8 cellular contexts compared by ENCODE assay signal in the genomic region with DNA sequence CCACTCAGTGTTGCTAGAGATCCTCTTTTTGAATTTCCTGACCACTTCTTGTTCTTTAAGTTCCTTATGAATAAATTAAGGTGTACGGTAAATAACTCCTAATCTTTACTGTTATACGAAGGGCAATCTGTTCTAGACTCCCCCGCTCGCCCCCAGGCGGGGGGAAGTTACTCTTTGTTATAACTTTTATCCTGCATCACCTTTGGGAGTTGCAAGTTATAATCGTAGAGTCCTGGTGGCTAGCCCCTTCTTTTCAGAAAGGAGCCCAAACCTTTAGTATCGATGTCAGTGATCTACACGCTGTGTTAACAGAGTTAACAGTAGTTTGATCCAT. TPM values are rescaled to one million over a fixed set of nuclear protein-coding genes. Genes with fewer than 3 reads are reported as not detected.
DNase-seq lines count a peak whose midpoint lies in the region; ATAC-seq, FAIRE-seq and TF ChIP-seq lines count a peak whose summit lies in the region.

No MANE protein-coding gene starts in this region.

- H3K36me3 ChIP-seq in BLaER1 treated with 17β-estradiol and CSF1 and Interleukin-3, amounts not matched to agents 10 nM and 100 nM, result peaks cover 0 to 3% (median 0%) of the 10 kb centered on the region in 11 experiments; a peak in 2 of 22 replicates
- H3K36me3 ChIP-seq in GM12878 (ENCODE audit: control insufficient read depth in 2 of 2, insufficient read depth in 2 of 2, low read length in 1 of 2), result no peaks in the 10 kb centered on the region
- H3K36me3 ChIP-seq in urinary bladder (ENCODE audit: insufficient read depth), result no peaks in the 10 kb centered on the region

- H3K79me2 ChIP-seq in GM12878 (ENCODE audit: control insufficient read depth, insufficient read depth, low read length), result peaks cover 10% of the 10 kb centered on the region

- peaks cover 0 to 4% (median 0%) of the 10 kb centered on the region in 11 experiments; a peak in 3 of 22 replicates for H3K9me3 ChIP-seq in BLaER1 treated with 17β-estradiol and CSF1 and Interleukin-3, amounts not matched to agents 10 nM and 100 nM (replicated peaks in 1 of 11)
- H3K9me3 ChIP-seq in GM12878 (replicated peaks; ENCODE audit: control insufficient read depth, insufficient read depth, low read length), result no peaks in the 10 kb centered on the region

- no peaks in the 10 kb centered on the region for H3K9me3 Mint-ChIP-seq in memory B cell

- H3K4me3 ChIP-seq in BLaER1 treated with 17β-estradiol and CSF1 and Interleukin-3, amounts not matched to agents 10 nM and 100 nM, result peak overlapping the region; percentile 63 to 84 (median 74)
- H3K4me3 ChIP-seq in GM12878, result peak overlapping the region; percentile 98
- peak overlapping the region; percentile 66 for H3K4me3 ChIP-seq in urinary bladder (ENCODE audit: low read depth, low read length)

- peaks cover 7 to 35% (median 14%) of the 10 kb centered on the region in 10 experiments; a peak in 14 of 20 replicates for H3K4me1 ChIP-seq in BLaER1 treated with 17β-estradiol and CSF1 and Interleukin-3, amounts not matched to agents 10 nM and 100 nM
- H3K4me1 ChIP-seq in GM12878 (ENCODE audit: control insufficient read depth, insufficient read depth, low read length) (no peaks in the 10 kb centered on the region), urinary bladder (ENCODE audit: insufficient read depth) (peaks cover 3% of the 10 kb centered on the region)

- peak overlapping the region; percentile 86 for H3K27ac Mint-ChIP-seq in memory B cell

- DNase-seq in GM12878 (ENCODE audit: low read depth, low spot score) (no peak), memory B cell (ENCODE audit: low spot score in 2 of 2) (no peak), RPMI8226 (no peak), NCI-H2171 treated with DMSO at 0.1 percent for 48 hours (lab: John Stamatoyannopoulos, UW) (no peak)

- WGBS in GM12878 (ENCODE audit: insufficient coverage, insufficient replicate concordance, low lambda C conversion rate, missing lambda C conversion rate), result 1% methylated on average over 8 of the region's 8 CpGs
- 12% methylated on average over 8 of the region's 8 CpGs for WGBS in urinary bladder

- peak overlapping the region; percentile 69 to 93 (median 80) for H3K4me2 ChIP-seq in BLaER1 treated with 17β-estradiol and CSF1 and Interleukin-3, amounts not matched to agents 10 nM and 100 nM
- peak overlapping the region; percentile 90 for H3K4me2 ChIP-seq in GM12878 (ENCODE audit: control insufficient read depth, insufficient read depth)

- SMC1A ChIA-PET in GM12878 (lab: Charles Lee; ENCODE audit: uncharacterized antibody, unreplicated experiment), result interaction anchor here (1.5 kb wide), 1 partner anchor 452 kb away, joined by 3 read pairs; no protein-coding TSS in a partner anchor

- H3K9ac ChIP-seq in BLaER1 treated with 17β-estradiol and CSF1 and Interleukin-3, amounts not matched to agents 10 nM and 100 nM, result peak overlapping the region; percentile 70 to 89 (median 78)
- peak overlapping the region; percentile 72 for H3K9ac ChIP-seq in GM12878 (ENCODE audit: control insufficient read depth, insufficient read depth, low read length)

- peak overlapping the region; percentile 89 for H2AFZ ChIP-seq in GM12878 (ENCODE audit: control insufficient read depth, low read depth, low read length)

- TSS peak; percentile 66 for BruUV-seq in GM12878 (replicated peaks; lab: Mats Ljungman, UMichigan)

- POLR2A ChIA-PET in GM12878 (lab: Charles Lee), result no interaction called here

- H3K4me1 Mint-ChIP-seq in memory B cell, result peaks cover 10% of the 10 kb centered on the region

- in situ Hi-C loops in GM12878 (cut with MboI), result no loop called here

- no peaks in the 10 kb centered on the region for H3K27me3 Mint-ChIP-seq in memory B cell

- peaks cover 0 to 4% (median 0%) of the 10 kb centered on the region in 11 experiments; a peak in 1 of 22 replicates for H4K20me1 ChIP-seq in BLaER1 treated with 17β-estradiol and CSF1 and Interleukin-3, amounts not matched to agents 10 nM and 100 nM
- H4K20me1 ChIP-seq in GM12878 (ENCODE audit: control insufficient read depth, insufficient read depth), result no peaks in the 10 kb centered on the region

- TF ChIP-seq CTCF in GM12878 (IDR thresholded peaks at IDR 0.05 in 2 of 3, conservative IDR thresholded peaks at IDR 0.05 in 1 of 3; ENCODE audit: control insufficient read depth in 2 of 3, extremely low read depth in 1 of 3, insufficient read depth in 1 of 3, low read depth in 3 of 3, low read length in 3 of 3), result no peak

- RAD21 ChIA-PET in GM12878 (lab: Charles Lee; ENCODE audit: unreplicated experiment), result interaction anchor here (1.3 kb wide), 1 partner anchor 124 kb away, joined by 4 read pairs; no protein-coding TSS in a partner anchor

- H3K27me3 ChIP-seq in BLaER1 treated with 17β-estradiol and CSF1 and Interleukin-3, amounts not matched to agents 10 nM and 100 nM, result no peaks in the 10 kb centered on the region
- no peaks in the 10 kb centered on the region for H3K27me3 ChIP-seq in GM12878 (replicated peaks in 1 of 2; ENCODE audit: control insufficient read depth in 2 of 2, insufficient read depth in 2 of 2, low read length in 1 of 2)

- TF ChIP-seq EP300 in GM12878 (IDR thresholded peaks at IDR 0.05; ENCODE audit: borderline replicate concordance in 1 of 2, control insufficient read depth in 1 of 2, low read depth in 2 of 2, low read length in 2 of 2), result no peak

- no peak for TF ChIP-seq RAD21 in GM12878 (IDR thresholded peaks at IDR 0.05; ENCODE audit: insufficient read depth, low read depth, low read length)

- peak overlapping the region; percentile 38 to 92 (median 78); a peak in 21 of 22 replicates for H3K27ac ChIP-seq in BLaER1 treated with 17β-estradiol and CSF1 and Interleukin-3, amounts not matched to agents 10 nM and 100 nM
- H3K27ac ChIP-seq in GM12878 (ENCODE audit: control insufficient read depth, insufficient read depth) (peak overlapping the region; percentile 71), urinary bladder (ENCODE audit: low read depth) (peak overlapping the region; percentile 33)

- no peak for TF ChIP-seq POLR2A in GM12878 (IDR thresholded peaks at IDR 0.05; ENCODE audit: low read depth, low read length)

- H3K4me3 Mint-ChIP-seq in memory B cell, result peak overlapping the region; percentile 92

- CTCF ChIA-PET in GM12878 (lab: Yijun Ruan, JAX), result interaction anchor here (1.2 to 2.1 kb wide), 2 partner anchors 10 to 26 kb away, joined by 4 to 17 read pairs; a partner anchor contains a TSS

- no peak for FAIRE-seq in GM12878 (lab: Jason Lieb, UNC)

- intact Hi-C loops in GM12878 (cut with micrococcal nuclease; ENCODE audit: unreplicated experiment), result no loop called here

- ATAC-seq in HG03521 (IDR thresholded peaks at IDR 0.05; ENCODE audit: unreplicated experiment) (peak; percentile 0), GM12878 (no peak), memory B cell (ENCODE audit: low read depth) (peak; percentile 21), HG02885 (IDR thresholded peaks at IDR 0.05; ENCODE audit: poor library complexity, unreplicated experiment) (no peak)

- H3K36me3 Mint-ChIP-seq in memory B cell, result peaks cover 4% of the 10 kb centered on the region

TF ChIP-seq in GM12878, 131 proteins besides CTCF, POLR2A, EP300 and RAD21:
- peak; percentile 29; the same call in 1 of the 2 replicates for TF ChIP-seq SPI1 (IDR thresholded peaks at IDR 0.05; ENCODE audit: borderline replicate concordance, insufficient read depth, low read depth, low read length)
- TF ChIP-seq STAT1 (conservative IDR thresholded peaks at IDR 0.05), result no peak

RNA-seq across cellular contexts. Expression of a gene that starts 0.7 kb away (rescaled TPM):
- 20.9 and 24.6 TPM in 2 replicates for total RNA-seq in GM12878 (2013; cell fraction: nucleolus; rRNA removed)
- total RNA-seq in GM12878 (2014; rRNA removed) (30.1 and 32.7 TPM in 2 replicates), GM12878 (2014; rRNA removed; fragmentation: Illumina TruSeq; extraction: Trizol) (20.6 and 22.8 TPM in 2 replicates), GM12878 (2021) (26.7 and 29.9 TPM in 2 replicates), urinary bladder (22.3 TPM)
- polyA plus RNA-seq in GM12878 (2011; ENCODE audit: low read depth), result 13.6 TPM
- polyA plus RNA-seq in GM12878 (2011; rRNA removed) (55.7 and 69.8 TPM in 2 replicates), GM12878 (2014; fragmentation: Illumina TruSeq; extraction: Trizol) (25.1 and 30.8 TPM in 2 replicates), GM12878 (2014; fragmentation: Nextera tagmentation; extraction: Ambion mirVana) (10 to 100 TPM; 53.5 to 81.9 TPM), GM12878 (2014; rRNA removed) (28.0 and 37.7 TPM in 2 replicates), GM12878 (2016; fragmentation: Nextera tagmentation; extraction: Ambion mirVana) (10 to 100 TPM; 33.9 to 36.0 TPM), urinary bladder (18.1 TPM)
- 20.6 and 24.3 TPM in 2 replicates for polyA plus RNA-seq in GM12878 (2011; cell fraction: cytosol; rRNA removed)
- 18.8 and 26.5 TPM in 2 replicates for polyA plus RNA-seq in GM12878 (2011; cell fraction: nucleus; rRNA removed)
- polyA plus RNA-seq in GM12878 (2012), result 19.2 and 20.2 TPM in 2 replicates
- polyA minus RNA-seq in GM12878 (2011; rRNA and poly(A)+ RNA removed), result 19.4 and 30.1 TPM in 2 replicates
- 16.1 and 16.2 TPM in 2 replicates for polyA minus RNA-seq in GM12878 (2011; cell fraction: cytosol; rRNA and poly(A)+ RNA removed)
- 11.0 and 15.9 TPM in 2 replicates for polyA minus RNA-seq in GM12878 (2011; cell fraction: nucleus; rRNA and poly(A)+ RNA removed)

RNA-seq across cellular contexts. Expression of a gene that starts 26.1 kb away (rescaled TPM):
- total RNA-seq in GM12878 (2013; cell fraction: nucleolus; rRNA removed), result 214 and 225 TPM in 2 replicates
- total RNA-seq in GM12878 (2014; rRNA removed) (29.2 and 34.0 TPM in 2 replicates), GM12878 (2014; rRNA removed; fragmentation: Illumina TruSeq; extraction: Trizol) (35.8 and 37.9 TPM in 2 replicates), GM12878 (2021) (35.1 and 36.1 TPM in 2 replicates), urinary bladder (14.7 TPM)
- polyA plus RNA-seq in GM12878 (2011; ENCODE audit: low read depth), result 21.3 TPM
- polyA plus RNA-seq in GM12878 (2011; rRNA removed) (37.8 and 58.9 TPM in 2 replicates), GM12878 (2014; fragmentation: Illumina TruSeq; extraction: Trizol) (40.9 and 52.3 TPM in 2 replicates), GM12878 (2014; fragmentation: Nextera tagmentation; extraction: Ambion mirVana) (10 to 100 TPM; 12.5 to 16.4 TPM), GM12878 (2014; rRNA removed) (15.6 and 18.3 TPM in 2 replicates), GM12878 (2016; fragmentation: Nextera tagmentation; extraction: Ambion mirVana) (10 to 100 TPM; 24.9 to 28.4 TPM), urinary bladder (7.9 TPM)
- 15.4 and 19.3 TPM in 2 replicates for polyA plus RNA-seq in GM12878 (2011; cell fraction: cytosol; rRNA removed)
- polyA plus RNA-seq in GM12878 (2011; cell fraction: nucleus; rRNA removed), result 60.7 and 68.6 TPM in 2 replicates
- polyA plus RNA-seq in GM12878 (2012), result 26.2 and 45.2 TPM in 2 replicates
- 23.4 and 24.0 TPM in 2 replicates for polyA minus RNA-seq in GM12878 (2011; rRNA and poly(A)+ RNA removed)
- polyA minus RNA-seq in GM12878 (2011; cell fraction: cytosol; rRNA and poly(A)+ RNA removed), result 13.0 and 13.9 TPM in 2 replicates
- polyA minus RNA-seq in GM12878 (2011; cell fraction: nucleus; rRNA and poly(A)+ RNA removed), result 62.0 and 86.5 TPM in 2 replicates

Comparison
In these comparisons a context has a peak if more than half of its experiments do, and no peak if none do; other contexts are left out.
1. ATAC-seq: peak in HG03521 (single experiment) and memory B cell (single experiment); none in GM12878 (single experiment) and HG02885 (single experiment).
2. Peak in every context shown above with its lines, with median percentiles within 50 percentile points of each other: H3K27ac ChIP-seq and H3K4me3 ChIP-seq.